In the genomic region with DNA sequence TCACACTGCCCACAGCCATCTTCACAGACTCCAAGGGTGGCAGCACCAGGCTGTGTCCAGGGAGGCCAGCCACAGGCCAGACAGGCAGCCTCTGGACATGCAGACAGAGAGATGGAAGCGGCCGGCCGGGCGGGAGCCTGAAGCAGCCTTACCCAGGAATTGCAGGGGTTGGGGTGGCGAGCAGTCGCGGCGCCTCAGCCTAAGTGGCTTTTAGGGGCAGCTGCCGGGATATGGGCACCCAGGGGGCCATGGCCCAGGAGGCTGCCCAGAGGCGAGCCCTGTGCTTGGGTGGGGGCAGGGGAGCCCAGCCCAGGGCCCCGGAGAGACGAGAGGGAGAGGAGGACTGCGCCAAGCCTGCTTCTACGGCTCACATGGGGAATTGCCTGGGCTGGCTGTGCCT, we compare ENCODE assay signal across 1 cellular context.
TF ChIP-seq lines count a peak whose summit lies in the region.

No MANE protein-coding gene starts in this region.

TF ChIP-seq in HepG2, 621 proteins besides CTCF, POLR2A, EP300 and RAD21:
- TF ChIP-seq, protein P1, sequence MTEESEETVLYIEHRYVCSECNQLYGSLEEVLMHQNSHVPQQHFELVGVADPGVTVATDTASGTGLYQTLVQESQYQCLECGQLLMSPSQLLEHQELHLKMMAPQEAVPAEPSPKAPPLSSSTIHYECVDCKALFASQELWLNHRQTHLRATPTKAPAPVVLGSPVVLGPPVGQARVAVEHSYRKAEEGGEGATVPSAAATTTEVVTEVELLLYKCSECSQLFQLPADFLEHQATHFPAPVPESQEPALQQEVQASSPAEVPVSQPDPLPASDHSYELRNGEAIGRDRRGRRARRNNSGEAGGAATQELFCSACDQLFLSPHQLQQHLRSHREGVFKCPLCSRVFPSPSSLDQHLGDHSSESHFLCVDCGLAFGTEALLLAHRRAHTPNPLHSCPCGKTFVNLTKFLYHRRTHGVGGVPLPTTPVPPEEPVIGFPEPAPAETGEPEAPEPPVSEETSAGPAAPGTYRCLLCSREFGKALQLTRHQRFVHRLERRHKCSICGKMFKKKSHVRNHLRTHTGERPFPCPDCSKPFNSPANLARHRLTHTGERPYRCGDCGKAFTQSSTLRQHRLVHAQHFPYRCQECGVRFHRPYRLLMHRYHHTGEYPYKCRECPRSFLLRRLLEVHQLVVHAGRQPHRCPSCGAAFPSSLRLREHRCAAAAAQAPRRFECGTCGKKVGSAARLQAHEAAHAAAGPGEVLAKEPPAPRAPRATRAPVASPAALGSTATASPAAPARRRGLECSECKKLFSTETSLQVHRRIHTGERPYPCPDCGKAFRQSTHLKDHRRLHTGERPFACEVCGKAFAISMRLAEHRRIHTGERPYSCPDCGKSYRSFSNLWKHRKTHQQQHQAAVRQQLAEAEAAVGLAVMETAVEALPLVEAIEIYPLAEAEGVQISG (CRISPR knock-in tag; IDR thresholded peaks at IDR 0.05): no peak
- TF ChIP-seq, protein P2, sequence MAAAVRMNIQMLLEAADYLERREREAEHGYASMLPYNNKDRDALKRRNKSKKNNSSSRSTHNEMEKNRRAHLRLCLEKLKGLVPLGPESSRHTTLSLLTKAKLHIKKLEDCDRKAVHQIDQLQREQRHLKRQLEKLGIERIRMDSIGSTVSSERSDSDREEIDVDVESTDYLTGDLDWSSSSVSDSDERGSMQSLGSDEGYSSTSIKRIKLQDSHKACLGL (CRISPR knock-in tag; IDR thresholded peaks at IDR 0.05): peak; percentile 32; the same call in 1 of the 2 replicates
- TF ChIP-seq, protein P3, sequence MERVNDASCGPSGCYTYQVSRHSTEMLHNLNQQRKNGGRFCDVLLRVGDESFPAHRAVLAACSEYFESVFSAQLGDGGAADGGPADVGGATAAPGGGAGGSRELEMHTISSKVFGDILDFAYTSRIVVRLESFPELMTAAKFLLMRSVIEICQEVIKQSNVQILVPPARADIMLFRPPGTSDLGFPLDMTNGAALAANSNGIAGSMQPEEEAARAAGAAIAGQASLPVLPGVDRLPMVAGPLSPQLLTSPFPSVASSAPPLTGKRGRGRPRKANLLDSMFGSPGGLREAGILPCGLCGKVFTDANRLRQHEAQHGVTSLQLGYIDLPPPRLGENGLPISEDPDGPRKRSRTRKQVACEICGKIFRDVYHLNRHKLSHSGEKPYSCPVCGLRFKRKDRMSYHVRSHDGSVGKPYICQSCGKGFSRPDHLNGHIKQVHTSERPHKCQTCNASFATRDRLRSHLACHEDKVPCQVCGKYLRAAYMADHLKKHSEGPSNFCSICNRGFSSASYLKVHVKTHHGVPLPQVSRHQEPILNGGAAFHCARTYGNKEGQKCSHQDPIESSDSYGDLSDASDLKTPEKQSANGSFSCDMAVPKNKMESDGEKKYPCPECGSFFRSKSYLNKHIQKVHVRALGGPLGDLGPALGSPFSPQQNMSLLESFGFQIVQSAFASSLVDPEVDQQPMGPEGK (CRISPR knock-in tag; IDR thresholded peaks at IDR 0.05): 0 out of 2 replicates have a peak, but pooled peaks have one; percentile 32
- TF ChIP-seq KDM5A (IDR thresholded peaks at IDR 0.05; ENCODE audit: borderline replicate concordance, low read length) (no peak), SAP130 (CRISPR knock-in tag; IDR thresholded peaks at IDR 0.05; ENCODE audit: low read depth) (peak; percentile 11; the same call in 1 of the 2 replicates), KAT7 (CRISPR knock-in tag; IDR thresholded peaks at IDR 0.05; ENCODE audit: borderline replicate concordance) (0 out of 2 replicates have a peak, but pooled peaks have one; percentile 31), HNRNPL (IDR thresholded peaks at IDR 0.05; ENCODE audit: low read depth, low read length) (peak; percentile 38; the same call in 1 of the 2 replicates), ZNF563 (CRISPR knock-in tag; IDR thresholded peaks at IDR 0.05) (no peak), ZBTB7B (CRISPR knock-in tag; IDR thresholded peaks at IDR 0.05) (peak; percentile 25; the same call in 1 of the 2 replicates), HNF4G (IDR thresholded peaks at IDR 0.05; ENCODE audit: borderline replicate concordance, low read depth, low read length) (no peak), HNF4G (CRISPR knock-in tag; IDR thresholded peaks at IDR 0.05; ENCODE audit: borderline replicate concordance, low read depth) (no peak), NONO (IDR thresholded peaks at IDR 0.05) (no peak), NONO (CRISPR knock-in tag; conservative IDR thresholded peaks at IDR 0.05) (no peak), ZBTB38 (CRISPR knock-in tag; IDR thresholded peaks at IDR 0.05) (0 out of 2 replicates have a peak, but pooled peaks have one; percentile 4)
- TF ChIP-seq, protein P4, sequence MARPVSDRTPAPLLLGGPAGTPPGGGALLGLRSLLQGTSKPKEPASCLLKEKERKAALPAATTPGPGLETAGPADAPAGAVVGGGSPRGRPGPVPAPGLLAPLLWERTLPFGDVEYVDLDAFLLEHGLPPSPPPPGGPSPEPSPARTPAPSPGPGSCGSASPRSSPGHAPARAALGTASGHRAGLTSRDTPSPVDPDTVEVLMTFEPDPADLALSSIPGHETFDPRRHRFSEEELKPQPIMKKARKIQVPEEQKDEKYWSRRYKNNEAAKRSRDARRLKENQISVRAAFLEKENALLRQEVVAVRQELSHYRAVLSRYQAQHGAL (CRISPR knock-in tag; IDR thresholded peaks at IDR 0.05; ENCODE audit: not compliant biosample characterization): no peak
- TF ChIP-seq, protein P5, sequence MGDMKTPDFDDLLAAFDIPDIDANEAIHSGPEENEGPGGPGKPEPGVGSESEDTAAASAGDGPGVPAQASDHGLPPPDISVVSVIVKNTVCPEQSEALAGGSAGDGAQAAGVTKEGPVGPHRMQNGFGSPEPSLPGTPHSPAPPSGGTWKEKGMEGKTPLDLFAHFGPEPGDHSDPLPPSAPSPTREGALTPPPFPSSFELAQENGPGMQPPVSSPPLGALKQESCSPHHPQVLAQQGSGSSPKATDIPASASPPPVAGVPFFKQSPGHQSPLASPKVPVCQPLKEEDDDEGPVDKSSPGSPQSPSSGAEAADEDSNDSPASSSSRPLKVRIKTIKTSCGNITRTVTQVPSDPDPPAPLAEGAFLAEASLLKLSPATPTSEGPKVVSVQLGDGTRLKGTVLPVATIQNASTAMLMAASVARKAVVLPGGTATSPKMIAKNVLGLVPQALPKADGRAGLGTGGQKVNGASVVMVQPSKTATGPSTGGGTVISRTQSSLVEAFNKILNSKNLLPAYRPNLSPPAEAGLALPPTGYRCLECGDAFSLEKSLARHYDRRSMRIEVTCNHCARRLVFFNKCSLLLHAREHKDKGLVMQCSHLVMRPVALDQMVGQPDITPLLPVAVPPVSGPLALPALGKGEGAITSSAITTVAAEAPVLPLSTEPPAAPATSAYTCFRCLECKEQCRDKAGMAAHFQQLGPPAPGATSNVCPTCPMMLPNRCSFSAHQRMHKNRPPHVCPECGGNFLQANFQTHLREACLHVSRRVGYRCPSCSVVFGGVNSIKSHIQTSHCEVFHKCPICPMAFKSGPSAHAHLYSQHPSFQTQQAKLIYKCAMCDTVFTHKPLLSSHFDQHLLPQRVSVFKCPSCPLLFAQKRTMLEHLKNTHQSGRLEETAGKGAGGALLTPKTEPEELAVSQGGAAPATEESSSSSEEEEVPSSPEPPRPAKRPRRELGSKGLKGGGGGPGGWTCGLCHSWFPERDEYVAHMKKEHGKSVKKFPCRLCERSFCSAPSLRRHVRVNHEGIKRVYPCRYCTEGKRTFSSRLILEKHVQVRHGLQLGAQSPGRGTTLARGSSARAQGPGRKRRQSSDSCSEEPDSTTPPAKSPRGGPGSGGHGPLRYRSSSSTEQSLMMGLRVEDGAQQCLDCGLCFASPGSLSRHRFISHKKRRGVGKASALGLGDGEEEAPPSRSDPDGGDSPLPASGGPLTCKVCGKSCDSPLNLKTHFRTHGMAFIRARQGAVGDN (CRISPR knock-in tag; IDR thresholded peaks at IDR 0.05): peak; percentile 48
